Comparison of ENCODE assay signal across 11 cellular contexts in the genomic region with DNA sequence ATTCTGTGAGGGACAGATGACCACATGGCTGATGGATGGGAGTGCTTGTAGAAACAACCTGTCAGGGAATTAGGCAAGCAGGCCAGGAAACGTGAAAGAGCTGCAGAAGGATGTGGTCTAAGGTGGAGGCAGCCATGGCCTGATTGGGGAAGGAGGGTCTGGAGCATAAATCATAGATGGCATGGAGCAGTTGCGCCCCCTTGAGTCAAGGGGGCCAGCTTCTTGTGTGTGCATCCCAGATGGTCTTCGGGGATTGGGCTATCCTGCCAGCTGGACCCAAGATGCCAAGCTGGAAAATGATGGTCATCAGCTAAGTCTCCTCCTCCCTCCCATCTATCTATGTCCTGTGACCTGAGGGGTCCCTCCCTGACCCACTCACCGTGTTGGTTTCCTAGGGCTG.
DNase-seq lines count a peak whose midpoint lies in the region; ATAC-seq, FAIRE-seq and TF ChIP-seq lines count a peak whose summit lies in the region.
"Had no signal": no experiment of that assay in that cellular context is flagged by ENCODE, and none has a peak within 500 bp of the region (broad histone marks: within the 10 kb centered on the region; RNA-seq: fewer than 3 reads in every experiment).

No MANE protein-coding gene starts in this region.

- 0% methylated on average over 4 of the region's 4 CpGs for WGBS in K562 (ENCODE audit: insufficient coverage, low coverage, missing lambda C conversion rate)
- 57% methylated on average over 4 of the region's 4 CpGs for WGBS in prostate gland

- DNase-seq in cardiac muscle cell (ENCODE audit: low read depth in 1 of 2, low spot score in 1 of 2) = peak in 1 of 2 donors; percentile 14
- no peak for DNase-seq in Right ventricle myocardium superior
- DNase-seq in MM.1S = no peak
- peak; percentile 28 to 47 (median 36) for DNase-seq in K562 (ENCODE audit: extremely low read depth in 1 of 4, low spot score in 3 of 4)
- no peak for DNase-seq in stimulated activated naive B cell treated with anti-CD40 and anti-IgM and Interleukin-4, amounts not matched to agents 10 μg/mL and 1 μg/mL and 100 μg/mL, for 72 hours
- no peak for DNase-seq in prostate gland (ENCODE audit: low spot score)
- no peak for DNase-seq in COR-L47 (lab: John Stamatoyannopoulos, UW)
- DNase-seq in GM19238 (ENCODE audit: insufficient read length, low spot score) = no peak
- DNase-seq: cerebellar nuclear complex, NCI-H510A treated with DMSO at 0.1 percent for 48 hours had no signal

- no TSS peak for BruUV-seq in K562 (replicated peaks; lab: Mats Ljungman, UMichigan)

- CTCF ChIA-PET in K562 (lab: Yijun Ruan, JAX; ENCODE audit: low intra/inter-chr PET ratio) = no interaction called here

- peak in 1 of 2 experiments; percentile 60; a peak in 2 of 4 replicates for TF ChIP-seq RAD21 in K562 (CRISPR knock-in tag; conservative IDR thresholded peaks at IDR 0.05 in 1 of 2, IDR thresholded peaks at IDR 0.05 in 1 of 2)

- no peak overlapping the region for H3K4me3 Mint-ChIP-seq in stimulated activated naive B cell treated with anti-CD40 and anti-IgM and Interleukin-4, amounts not matched to agents 10 μg/mL and 1 μg/mL and 100 μg/mL, for 72 hours

- H3K4me3 ChIP-seq in cardiac muscle cell (no peak overlapping the region), MM.1S (ENCODE audit: low read length) (no peak overlapping the region), K562 (no peak overlapping the region), prostate gland (no peak overlapping the region)

- H3K27ac ChIP-seq in cardiac muscle cell (no peak overlapping the region), MM.1S (ENCODE audit: low read length) (no peak overlapping the region), K562 (ENCODE audit: extremely low read depth, low read depth, low read length) (no peak overlapping the region), prostate gland (no peak overlapping the region)
- H3K27ac ChIP-seq: neutrophil had no signal

- H3K27ac Mint-ChIP-seq in stimulated activated naive B cell treated with anti-CD40 and anti-IgM and Interleukin-4, amounts not matched to agents 10 μg/mL and 1 μg/mL and 100 μg/mL, for 72 hours = peak overlapping the region; percentile 37

- peaks cover 33 to 43% of the 10 kb centered on the region in 2 donors for H3K27me3 Mint-ChIP-seq in stimulated activated naive B cell treated with anti-CD40 and anti-IgM and Interleukin-4, amounts not matched to agents 10 μg/mL and 1 μg/mL and 100 μg/mL, for 72 hours

- H3K27me3 ChIP-seq in cardiac muscle cell = no peaks in the 10 kb centered on the region
- 0 out of 2 replicates have a peak, but pooled peaks cover 3% of the 10 kb centered on the region for H3K27me3 ChIP-seq in MM.1S (replicated peaks; ENCODE audit: insufficient read depth, low read length)
- peaks cover 28 to 48% of the 10 kb centered on the region in 2 experiments for H3K27me3 ChIP-seq in K562 (ENCODE audit: control insufficient read depth in 2 of 2, insufficient read depth in 2 of 2, low read length in 2 of 2)
- H3K27me3 ChIP-seq in prostate gland (replicated peaks; ENCODE audit: insufficient read depth) = no peaks in the 10 kb centered on the region

- TF ChIP-seq POLR2A in K562 (conservative IDR thresholded peaks at IDR 0.05) = no peak
- no peak for TF ChIP-seq POLR2A in prostate gland (IDR thresholded peaks at IDR 0.05)

- no peaks in the 10 kb centered on the region for H3K36me3 Mint-ChIP-seq in stimulated activated naive B cell treated with anti-CD40 and anti-IgM and Interleukin-4, amounts not matched to agents 10 μg/mL and 1 μg/mL and 100 μg/mL, for 72 hours

- no peaks in the 10 kb centered on the region for H3K9me3 ChIP-seq in cardiac muscle cell (ENCODE audit: low read depth)
- no peaks in the 10 kb centered on the region for H3K9me3 ChIP-seq in MM.1S (replicated peaks; ENCODE audit: insufficient read depth, low read length)
- no peaks in the 10 kb centered on the region for H3K9me3 ChIP-seq in K562 (replicated peaks; ENCODE audit: control insufficient read depth, insufficient read depth, low read depth, low read length)
- H3K9me3 ChIP-seq in prostate gland = no peaks in the 10 kb centered on the region
- H3K9me3 ChIP-seq: neutrophil had no signal

- TF ChIP-seq EP300 in K562 (IDR thresholded peaks at IDR 0.05; ENCODE audit: low read length) = no peak

- H3K4me2 ChIP-seq in MM.1S (ENCODE audit: low read depth, low read length) (no peak overlapping the region), K562 (ENCODE audit: insufficient read depth, low read length) (no peak overlapping the region)

- H3K4me1 Mint-ChIP-seq in stimulated activated naive B cell treated with anti-CD40 and anti-IgM and Interleukin-4, amounts not matched to agents 10 μg/mL and 1 μg/mL and 100 μg/mL, for 72 hours = no peaks in the 10 kb centered on the region

- H2AFZ ChIP-seq in MM.1S (ENCODE audit: low read length) (no peak overlapping the region), K562 (ENCODE audit: low read depth, low read length) (no peak overlapping the region)

- intact Hi-C loops in Right ventricle myocardium superior (cut with DNase I) (no loop called here), K562 (cut with micrococcal nuclease) (loop anchor here (1.0 kb wide), 1 partner anchor 71 kb away; no protein-coding TSS in a partner anchor), prostate gland (cut with DNase I) (no loop called here)

- H3K9me1 ChIP-seq in K562 (ENCODE audit: control insufficient read depth, insufficient read depth, low read length) = no peaks in the 10 kb centered on the region

- H3F3A ChIP-seq in MM.1S (ENCODE audit: insufficient read depth, low read length) = no peaks in the 10 kb centered on the region

- ATAC-seq in Right ventricle myocardium superior (ENCODE audit: poor library complexity) = no peak
- peak; percentile 86 for ATAC-seq in K562
- ATAC-seq in stimulated activated naive B cell treated with anti-CD40 and anti-IgM and Interleukin-4, amounts not matched to agents 10 μg/mL and 1 μg/mL and 100 μg/mL, for 72 hours (replicated peaks) = no peak

- TF ChIP-seq CTCF in cardiac muscle cell (IDR thresholded peaks at IDR 0.05; ENCODE audit: low read depth, low read length) = peak; percentile 23
- peak; percentile 23; the same call in 1 of the 2 replicates for TF ChIP-seq CTCF in MM.1S (IDR thresholded peaks at IDR 0.05; ENCODE audit: low read length)
- peak; percentile 60 to 63 (median 60) for TF ChIP-seq CTCF in K562 (IDR thresholded peaks at IDR 0.05 in 2 of 3, conservative IDR thresholded peaks at IDR 0.05 in 1 of 3; ENCODE audit: insufficient read depth in 2 of 3, low read depth in 1 of 3, low read length in 3 of 3)
- TF ChIP-seq CTCF in prostate gland (IDR thresholded peaks at IDR 0.05) = no peak

- FAIRE-seq in K562 (lab: Jason Lieb, UNC) = peak; percentile 48

- no peaks in the 10 kb centered on the region for H3K9me3 Mint-ChIP-seq in stimulated activated naive B cell treated with anti-CD40 and anti-IgM and Interleukin-4, amounts not matched to agents 10 μg/mL and 1 μg/mL and 100 μg/mL, for 72 hours

- H3K9me2 ChIP-seq in MM.1S (replicated peaks; ENCODE audit: insufficient read depth, low read length) = no peaks in the 10 kb centered on the region

- H3K9ac ChIP-seq in MM.1S (ENCODE audit: low read length) (no peak overlapping the region), K562 (ENCODE audit: insufficient read depth in 1 of 2, low read depth in 2 of 2, low read length in 2 of 2) (no peak overlapping the region)

- H3K4me1 ChIP-seq in cardiac muscle cell (ENCODE audit: low read depth) (no peaks in the 10 kb centered on the region), MM.1S (ENCODE audit: low read length) (no peaks in the 10 kb centered on the region), K562 (replicated peaks in 1 of 2; ENCODE audit: control insufficient read depth in 2 of 2, insufficient read depth in 2 of 2, low read length in 2 of 2) (no peaks in the 10 kb centered on the region), prostate gland (replicated peaks) (no peaks in the 10 kb centered on the region)

- POLR2A ChIA-PET in K562 (lab: Yijun Ruan, JAX) = interaction anchor here (0.5 to 2.1 kb wide), 3 partner anchors 10 to 140 kb away, joined by 3 to 9 read pairs (median 4); no protein-coding TSS in a partner anchor

- no peaks in the 10 kb centered on the region for H4K20me1 ChIP-seq in MM.1S (ENCODE audit: insufficient read depth, low read length)
- 0 out of 2 replicates have a peak, but pooled peaks cover 6% of the 10 kb centered on the region for H4K20me1 ChIP-seq in K562 (replicated peaks; ENCODE audit: control insufficient read depth, insufficient read depth, low read length)

- no peaks in the 10 kb centered on the region for H3K79me2 ChIP-seq in MM.1S (ENCODE audit: low read length)
- no peaks in the 10 kb centered on the region for H3K79me2 ChIP-seq in K562 (ENCODE audit: control insufficient read depth, insufficient read depth, low read length)

- in situ Hi-C loops in K562 (cut with MboI) = no loop called here

- H3K36me3 ChIP-seq in cardiac muscle cell (no peaks in the 10 kb centered on the region), MM.1S (replicated peaks; ENCODE audit: insufficient read depth, low read length) (no peaks in the 10 kb centered on the region), K562 (ENCODE audit: control insufficient read depth, insufficient read depth, low read length) (no peaks in the 10 kb centered on the region), prostate gland (no peaks in the 10 kb centered on the region)
- H3K36me3 ChIP-seq: neutrophil had no signal

TF ChIP-seq in K562, 482 proteins besides CTCF, POLR2A, EP300 and RAD21 (continues in another document):
- TF ChIP-seq ZNF124 (CRISPR knock-in tag; IDR thresholded peaks at IDR 0.05) (no peak), BMI1 (IDR thresholded peaks at IDR 0.05; ENCODE audit: low read length) (no peak), ZNF764 (CRISPR knock-in tag; IDR thresholded peaks at IDR 0.05; ENCODE audit: low read depth) (no peak), ZNF184 (CRISPR knock-in tag; IDR thresholded peaks at IDR 0.05) (no peak), SMARCB1 (IDR thresholded peaks at IDR 0.05; ENCODE audit: insufficient read length, low read depth) (no peak), TCF3 (CRISPR knock-in tag; IDR thresholded peaks at IDR 0.05) (no peak), KHSRP (IDR thresholded peaks at IDR 0.05) (no peak), PHB2 (IDR thresholded peaks at IDR 0.05; ENCODE audit: low read depth) (no peak), ILK (tag; IDR thresholded peaks at IDR 0.05; ENCODE audit: borderline replicate concordance, low read depth) (no peak), ZNF253 (CRISPR knock-in tag; conservative IDR thresholded peaks at IDR 0.05) (no peak), STAG1 (CRISPR knock-in tag; IDR thresholded peaks at IDR 0.05; ENCODE audit: borderline replicate concordance) (no peak)
- TF ChIP-seq, protein P1, sequence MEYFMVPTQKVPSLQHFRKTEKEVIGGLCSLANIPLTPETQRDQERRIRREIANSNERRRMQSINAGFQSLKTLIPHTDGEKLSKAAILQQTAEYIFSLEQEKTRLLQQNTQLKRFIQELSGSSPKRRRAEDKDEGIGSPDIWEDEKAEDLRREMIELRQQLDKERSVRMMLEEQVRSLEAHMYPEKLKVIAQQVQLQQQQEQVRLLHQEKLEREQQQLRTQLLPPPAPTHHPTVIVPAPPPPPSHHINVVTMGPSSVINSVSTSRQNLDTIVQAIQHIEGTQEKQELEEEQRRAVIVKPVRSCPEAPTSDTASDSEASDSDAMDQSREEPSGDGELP (CRISPR knock-in tag; IDR thresholded peaks at IDR 0.05; ENCODE audit: borderline replicate concordance) = no peak

Comparison
In these comparisons a context has a peak if more than half of its experiments do, and no peak if none do; other contexts are left out.
1. DNase-seq: peak in K562 (4 of 4); none in Right ventricle myocardium superior (single experiment), MM.1S (single experiment), stimulated activated naive B cell treated with anti-CD40 and anti-IgM and Interleukin-4, amounts not matched to agents 10 μg/mL and 1 μg/mL and 100 μg/mL, for 72 hours (single experiment), prostate gland (single experiment), COR-L47 (single experiment) and GM19238 (single experiment).
2. CTCF ChIP-seq: peak in cardiac muscle cell (single experiment), MM.1S (single experiment) and K562 (3 of 3); none in prostate gland (0 of 4).